ENCODE assay signal across 12 cellular contexts in genomic region chr1:207811319-207811718, GRCh38. TPM values are rescaled to one million over a fixed set of nuclear protein-coding genes. Genes with fewer than 3 reads are reported as not detected.
DNase-seq lines count a peak whose midpoint lies in the region; ATAC-seq and TF ChIP-seq lines count a peak whose summit lies in the region.
"Had no signal": no experiment of that assay in that cellular context is flagged by ENCODE, and none has a peak within 500 bp of the region (broad histone marks: within the 10 kb centered on the region; RNA-seq: fewer than 3 reads in every experiment).

No MANE protein-coding gene starts in this region.

- H3K27ac ChIP-seq in heart left ventricle, result peak overlapping the region; percentile 8 to 98 (median 81)
- H3K27ac ChIP-seq in body of pancreas, result peak overlapping the region in 3 of 4 donors; percentile 59 to 75 (median 65)
- peak overlapping the region in 1 of 2 donors; percentile 73 for H3K27ac ChIP-seq in lung (ENCODE audit: low read depth in 1 of 2, low read length in 1 of 2)
- H3K27ac ChIP-seq in upper lobe of right lung, result peak overlapping the region; percentile 55

- ATAC-seq in heart left ventricle (no peak), left ventricle myocardium superior (no peak), body of pancreas (no peak), lung (ENCODE audit: insufficient read depth, low FRiP score) (no peak), upper lobe of right lung (no peak), HG03442 (IDR thresholded peaks at IDR 0.05; ENCODE audit: unreplicated experiment) (no peak)
- ATAC-seq: activated CD4-positive, alpha-beta T cell treated with anti-CD3 and anti-CD28 coated beads for 36 hours had no signal

- H3K9me3 ChIP-seq in heart left ventricle (no peaks in the 10 kb centered on the region), body of pancreas (no peaks in the 10 kb centered on the region), lung (ENCODE audit: control insufficient read depth in 2 of 2, insufficient read depth in 1 of 2, low read length in 1 of 2) (no peaks in the 10 kb centered on the region), upper lobe of right lung (no peaks in the 10 kb centered on the region)

- intact Hi-C loops in heart left ventricle (cut with DNase I) (loop anchor here in 1 of 10 donors (10.0 kb wide), 1 partner anchor 173 kb away; no protein-coding TSS in a partner anchor), left ventricle myocardium superior (cut with micrococcal nuclease) (no loop called here), body of pancreas (cut with DNase I) (no loop called here), upper lobe of right lung (cut with DNase I) (no loop called here)

- H3K4me1 ChIP-seq in heart left ventricle, result peaks cover 26 to 100% (median 99%) of the 10 kb centered on the region in 12 donors
- H3K4me1 ChIP-seq in body of pancreas, result peaks cover 93% of the 10 kb centered on the region
- H3K4me1 ChIP-seq in lung (ENCODE audit: control insufficient read depth in 2 of 2, insufficient read depth in 2 of 2, low read length in 2 of 2), result peaks cover 40 to 64% of the 10 kb centered on the region in 2 donors
- peaks cover 100% of the 10 kb centered on the region for H3K4me1 ChIP-seq in upper lobe of right lung

- 69 to 92% (median 80%) methylated on average over 8 of the region's 8 CpGs for WGBS in heart left ventricle, 4 donors
- WGBS in body of pancreas, 2 donors, result 80 to 85% methylated on average over 8 of the region's 8 CpGs
- 90 to 91% methylated on average over 8 of the region's 8 CpGs for WGBS in lung, 2 donors

- TF ChIP-seq POLR2A in heart left ventricle (IDR thresholded peaks at IDR 0.05) (no peak), body of pancreas (IDR thresholded peaks at IDR 0.05) (no peak)

- DNase-seq in heart left ventricle (no peak), left ventricle myocardium superior (no peak), body of pancreas (no peak), lung (ENCODE audit: low spot score) (peak; percentile 24), upper lobe of right lung (no peak), HCEC 1CT (no peak)
- DNase-seq in activated effector memory CD4-positive, alpha-beta T cell treated with Interleukin-2 at 50 U/mL for 16 hours, result no peak
- DNase-seq: activated CD4-positive, alpha-beta T cell treated with anti-CD3 and anti-CD28 coated beads for 36 hours; DMS 273 treated with DMSO at 0.1 percent for 48 hours; foreskin melanocyte; MM.1S had no signal

- H3K27me3 ChIP-seq in heart left ventricle (no peaks in the 10 kb centered on the region), body of pancreas (no peaks in the 10 kb centered on the region), lung (ENCODE audit: control insufficient read depth, insufficient read depth) (no peaks in the 10 kb centered on the region), upper lobe of right lung (no peaks in the 10 kb centered on the region)

- H3K4me3 ChIP-seq in heart left ventricle (peak overlapping the region in 3 of 12 donors; percentile 8 to 35 (median 26)), body of pancreas (no peak overlapping the region), lung (no peak overlapping the region), upper lobe of right lung (no peak overlapping the region)

- H3K36me3 ChIP-seq in heart left ventricle (peaks cover 0 to 100% (median 96%) of the 10 kb centered on the region in 9 donors), body of pancreas (replicated peaks in 1 of 2; ENCODE audit: insufficient read depth in 1 of 2, low read depth in 2 of 2) (peaks cover 0 to 46% of the 10 kb centered on the region in 2 donors), lung (ENCODE audit: control insufficient read depth in 2 of 2, insufficient read depth in 2 of 2, low read length in 2 of 2) (peaks cover 23 to 50% of the 10 kb centered on the region in 2 donors), upper lobe of right lung (peaks cover 98% of the 10 kb centered on the region)

- TF ChIP-seq CTCF in heart left ventricle (IDR thresholded peaks at IDR 0.05), result no peak
- TF ChIP-seq CTCF in body of pancreas (IDR thresholded peaks at IDR 0.05), result no peak
- no peak for TF ChIP-seq CTCF in lung (IDR thresholded peaks at IDR 0.05; ENCODE audit: control extremely low read depth, extremely low read depth)
- TF ChIP-seq CTCF in upper lobe of right lung (IDR thresholded peaks at IDR 0.05), result no peak

RNA-seq across cellular contexts. Expression of gene CD46, which starts 59.5 kb away (rescaled TPM):
- total RNA-seq in heart left ventricle, result 100 to 1,000 TPM in 5 of 9 donors, 10 to 100 TPM in 4; 67.7 to 133 (median 101) TPM
- polyA plus RNA-seq in heart left ventricle, result 10 to 100 TPM; 40.6 to 68.0 TPM
- total RNA-seq in left ventricle myocardium superior, result 113 TPM
- total RNA-seq in body of pancreas, result 100 to 1,000 TPM; 162 to 175 TPM
- total RNA-seq in lung, result 100 to 1,000 TPM; 267 to 420 TPM
- polyA plus RNA-seq in lung, result 100 to 1,000 TPM; 157 to 162 TPM
- total RNA-seq in upper lobe of right lung, result 335 TPM
